ENCODE assay signal across 1 cellular context in the genomic region with DNA sequence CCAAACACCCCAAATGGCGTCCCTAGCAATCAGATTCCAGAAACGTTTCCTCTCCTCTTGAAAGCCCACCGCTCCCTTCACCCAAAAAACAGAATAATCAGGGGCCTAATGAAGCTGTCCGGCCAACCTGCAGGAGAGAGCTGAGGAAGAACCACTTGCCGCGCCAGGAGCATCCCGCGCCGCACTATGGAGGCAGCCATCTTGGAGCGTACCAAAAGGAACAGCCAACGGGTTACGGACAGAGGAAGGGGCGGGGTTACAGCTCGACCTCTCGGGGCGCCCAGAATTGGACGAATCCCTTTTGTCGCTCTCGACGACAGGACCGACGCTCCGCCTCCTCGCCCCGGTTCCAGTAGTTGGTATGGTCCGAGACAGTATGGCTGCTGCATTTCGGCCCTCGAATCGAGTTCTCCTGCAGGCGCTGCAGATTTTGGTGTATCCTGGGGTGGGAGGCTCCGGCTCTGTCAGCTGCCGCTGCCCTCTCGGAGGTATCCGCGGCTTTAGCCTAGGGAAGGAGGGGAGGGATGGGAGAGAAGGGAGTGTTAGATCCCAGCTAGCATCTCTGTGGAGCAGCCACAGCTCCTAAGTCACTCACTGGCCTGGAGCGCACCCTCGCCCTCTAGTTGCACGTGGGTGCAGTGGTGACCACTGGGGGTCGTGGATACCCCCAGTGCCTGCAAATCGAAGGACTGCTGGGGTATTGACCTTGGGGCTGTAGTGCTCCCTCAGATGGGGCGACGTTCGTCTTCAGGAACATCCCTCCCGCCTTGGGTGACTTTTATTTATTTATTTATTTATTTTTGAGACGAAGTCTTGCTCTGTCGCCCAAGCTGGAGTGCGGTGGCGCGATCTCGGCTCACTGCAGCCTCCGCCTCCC.
TF ChIP-seq lines count a peak whose summit lies in the region.

A gene (minus strand): TSS at position 219 of the 877 bp plus-strand sequence. CDS start 19 bp downstream, at position 200.
A gene with protein sequence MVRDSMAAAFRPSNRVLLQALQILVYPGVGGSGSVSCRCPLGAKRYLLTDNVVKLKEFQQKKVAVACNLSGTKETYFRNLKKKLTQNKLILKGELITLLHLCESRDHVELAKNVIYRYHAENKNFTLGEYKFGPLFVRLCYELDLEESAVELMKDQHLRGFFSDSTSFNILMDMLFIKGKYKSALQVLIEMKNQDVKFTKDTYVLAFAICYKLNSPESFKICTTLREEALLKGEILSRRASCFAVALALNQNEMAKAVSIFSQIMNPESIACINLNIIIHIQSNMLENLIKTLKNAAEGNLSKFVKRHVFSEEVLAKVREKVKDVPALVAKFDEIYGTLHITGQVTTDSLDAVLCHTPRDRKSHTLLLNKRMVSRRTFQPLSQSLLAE (plus strand): TSS at position 352 of the 877 bp plus-strand sequence. CDS start 10 bp downstream, at position 362.

TF ChIP-seq in HepG2, 621 proteins besides CTCF, POLR2A, EP300 and RAD21 (continues in another document):
- no peak for TF ChIP-seq SNRNP70 (IDR thresholded peaks at IDR 0.05; ENCODE audit: low read depth, low read length)
- TF ChIP-seq CENPX (CRISPR knock-in tag; IDR thresholded peaks at IDR 0.05) = no peak
- no peak for TF ChIP-seq ZMYM3 (CRISPR knock-in tag; IDR thresholded peaks at IDR 0.05)
- peak; percentile 46; the same call in 1 of the 2 replicates for TF ChIP-seq ZFP36L1 (CRISPR knock-in tag; IDR thresholded peaks at IDR 0.05)
- peak; percentile 53; the same call in 1 of the 2 replicates for TF ChIP-seq MTA1 (CRISPR knock-in tag; IDR thresholded peaks at IDR 0.05; ENCODE audit: borderline replicate concordance)
- peak; percentile 94; the same call in 1 of the 2 replicates for TF ChIP-seq ZBTB42 (CRISPR knock-in tag; IDR thresholded peaks at IDR 0.05)
- no peak for TF ChIP-seq DNMT1 (CRISPR knock-in tag; IDR thresholded peaks at IDR 0.05)
- TF ChIP-seq, protein P1, sequence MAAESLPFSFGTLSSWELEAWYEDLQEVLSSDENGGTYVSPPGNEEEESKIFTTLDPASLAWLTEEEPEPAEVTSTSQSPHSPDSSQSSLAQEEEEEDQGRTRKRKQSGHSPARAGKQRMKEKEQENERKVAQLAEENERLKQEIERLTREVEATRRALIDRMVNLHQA (CRISPR knock-in tag; IDR thresholded peaks at IDR 0.05) = no peak
- TF ChIP-seq ZNF883 (CRISPR knock-in tag; IDR thresholded peaks at IDR 0.05; ENCODE audit: not compliant biosample characterization) = peak; percentile 54
- peak; percentile 67 for TF ChIP-seq BORCS8-MEF2B (CRISPR knock-in tag; IDR thresholded peaks at IDR 0.05)
- TF ChIP-seq ZSCAN21 (CRISPR knock-in tag; IDR thresholded peaks at IDR 0.05; ENCODE audit: borderline replicate concordance) = 0 out of 2 replicates have a peak, but pooled peaks have one; percentile 42
- TF ChIP-seq ZFX (CRISPR knock-in tag; IDR thresholded peaks at IDR 0.05; ENCODE audit: low read depth) = peak; percentile 83; the same call in 1 of the 2 replicates
- TF ChIP-seq ZNF350 (CRISPR knock-in tag; IDR thresholded peaks at IDR 0.05; ENCODE audit: borderline replicate concordance, low read depth) = peak; percentile 72
- TF ChIP-seq, protein P2, sequence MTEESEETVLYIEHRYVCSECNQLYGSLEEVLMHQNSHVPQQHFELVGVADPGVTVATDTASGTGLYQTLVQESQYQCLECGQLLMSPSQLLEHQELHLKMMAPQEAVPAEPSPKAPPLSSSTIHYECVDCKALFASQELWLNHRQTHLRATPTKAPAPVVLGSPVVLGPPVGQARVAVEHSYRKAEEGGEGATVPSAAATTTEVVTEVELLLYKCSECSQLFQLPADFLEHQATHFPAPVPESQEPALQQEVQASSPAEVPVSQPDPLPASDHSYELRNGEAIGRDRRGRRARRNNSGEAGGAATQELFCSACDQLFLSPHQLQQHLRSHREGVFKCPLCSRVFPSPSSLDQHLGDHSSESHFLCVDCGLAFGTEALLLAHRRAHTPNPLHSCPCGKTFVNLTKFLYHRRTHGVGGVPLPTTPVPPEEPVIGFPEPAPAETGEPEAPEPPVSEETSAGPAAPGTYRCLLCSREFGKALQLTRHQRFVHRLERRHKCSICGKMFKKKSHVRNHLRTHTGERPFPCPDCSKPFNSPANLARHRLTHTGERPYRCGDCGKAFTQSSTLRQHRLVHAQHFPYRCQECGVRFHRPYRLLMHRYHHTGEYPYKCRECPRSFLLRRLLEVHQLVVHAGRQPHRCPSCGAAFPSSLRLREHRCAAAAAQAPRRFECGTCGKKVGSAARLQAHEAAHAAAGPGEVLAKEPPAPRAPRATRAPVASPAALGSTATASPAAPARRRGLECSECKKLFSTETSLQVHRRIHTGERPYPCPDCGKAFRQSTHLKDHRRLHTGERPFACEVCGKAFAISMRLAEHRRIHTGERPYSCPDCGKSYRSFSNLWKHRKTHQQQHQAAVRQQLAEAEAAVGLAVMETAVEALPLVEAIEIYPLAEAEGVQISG (CRISPR knock-in tag; IDR thresholded peaks at IDR 0.05) = peak; percentile 53
- TF ChIP-seq, protein P3, sequence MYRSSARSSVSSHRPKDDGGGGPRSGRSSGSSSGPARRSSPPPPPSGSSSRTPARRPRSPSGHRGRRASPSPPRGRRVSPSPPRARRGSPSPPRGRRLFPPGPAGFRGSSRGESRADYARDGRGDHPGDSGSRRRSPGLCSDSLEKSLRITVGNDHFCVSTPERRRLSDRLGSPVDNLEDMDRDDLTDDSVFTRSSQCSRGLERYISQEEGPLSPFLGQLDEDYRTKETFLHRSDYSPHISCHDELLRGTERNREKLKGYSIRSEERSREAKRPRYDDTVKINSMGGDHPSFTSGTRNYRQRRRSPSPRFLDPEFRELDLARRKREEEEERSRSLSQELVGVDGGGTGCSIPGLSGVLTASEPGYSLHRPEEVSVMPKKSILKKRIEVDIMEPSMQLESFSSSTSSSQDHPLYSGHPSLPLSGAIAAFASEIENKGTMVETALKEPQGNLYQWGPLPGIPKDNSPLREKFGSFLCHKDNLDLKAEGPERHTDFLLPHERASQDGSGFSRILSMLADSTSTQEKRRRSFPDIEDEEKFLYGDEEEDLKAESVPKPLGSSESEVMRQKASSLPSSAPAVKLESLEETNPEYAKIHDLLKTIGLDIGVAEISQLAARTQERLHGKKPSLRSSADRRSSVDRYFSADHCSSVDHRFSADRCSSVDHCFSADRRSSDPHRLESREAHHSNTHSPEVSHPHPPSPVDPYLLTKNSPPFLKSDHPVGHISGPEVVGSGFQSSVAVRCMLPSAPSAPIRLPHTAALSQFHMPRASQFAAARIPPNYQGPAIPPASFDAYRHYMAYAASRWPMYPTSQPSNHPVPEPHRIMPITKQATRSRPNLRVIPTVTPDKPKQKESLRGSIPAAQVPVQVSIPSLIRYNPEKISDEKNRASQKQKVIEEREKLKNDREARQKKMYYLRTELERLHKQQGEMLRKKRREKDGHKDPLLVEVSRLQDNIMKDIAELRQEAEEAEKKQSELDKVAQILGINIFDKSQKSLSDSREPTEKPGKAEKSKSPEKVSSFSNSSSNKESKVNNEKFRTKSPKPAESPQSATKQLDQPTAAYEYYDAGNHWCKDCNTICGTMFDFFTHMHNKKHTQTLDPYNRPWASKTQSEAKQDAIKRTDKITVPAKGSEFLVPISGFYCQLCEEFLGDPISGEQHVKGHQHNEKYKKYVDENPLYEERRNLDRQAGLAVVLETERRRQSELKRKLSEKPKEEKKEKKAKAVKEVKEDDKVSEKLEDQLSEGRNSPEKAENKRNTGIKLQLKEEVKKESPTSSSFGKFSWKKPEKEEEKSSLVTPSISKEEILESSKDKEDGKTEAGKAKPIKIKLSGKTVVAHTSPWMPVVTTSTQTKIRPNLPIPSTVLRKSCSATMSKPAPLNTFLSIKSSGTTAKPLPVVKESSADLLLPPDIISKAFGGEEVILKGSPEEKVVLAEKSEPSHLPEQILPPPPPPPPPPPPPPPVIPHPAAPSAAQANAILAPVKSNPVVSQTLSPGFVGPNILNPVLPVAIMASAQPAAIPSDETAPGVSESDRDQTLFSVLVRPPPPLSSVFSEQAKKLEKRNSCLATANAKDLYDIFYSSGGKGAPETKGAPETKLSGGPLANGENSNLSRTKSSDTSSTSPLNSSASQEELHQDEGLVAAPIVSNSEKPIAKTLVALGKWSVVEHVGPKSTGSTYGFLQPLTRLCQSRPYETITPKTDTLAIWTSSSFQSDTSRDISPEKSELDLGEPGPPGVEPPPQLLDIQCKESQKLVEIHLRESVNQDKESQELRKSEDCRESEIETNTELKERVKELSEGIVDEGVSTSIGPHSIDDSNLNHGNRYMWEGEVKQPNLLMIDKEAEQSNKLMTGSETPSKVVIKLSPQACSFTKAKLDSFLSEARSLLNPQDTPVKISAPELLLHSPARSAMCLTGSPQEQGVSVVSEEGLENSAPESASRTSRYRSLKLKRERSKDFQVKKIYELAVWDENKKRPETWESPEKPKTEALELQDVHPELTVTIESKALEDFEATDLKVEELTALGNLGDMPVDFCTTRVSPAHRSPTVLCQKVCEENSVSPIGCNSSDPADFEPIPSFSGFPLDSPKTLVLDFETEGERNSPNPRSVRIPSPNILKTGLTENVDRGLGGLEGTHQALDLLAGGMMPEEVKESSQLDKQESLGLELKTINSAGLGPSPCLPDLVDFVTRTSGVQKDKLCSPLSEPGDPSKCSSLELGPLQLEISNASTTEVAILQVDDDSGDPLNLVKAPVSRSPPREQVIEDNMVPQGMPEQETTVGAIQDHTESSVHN (CRISPR knock-in tag; IDR thresholded peaks at IDR 0.05) = peak; percentile 86; the same call in 1 of the 2 replicates
- TF ChIP-seq ZNF530 (CRISPR knock-in tag; IDR thresholded peaks at IDR 0.05; ENCODE audit: low read depth) = no peak
- TF ChIP-seq PRMT3 (CRISPR knock-in tag; IDR thresholded peaks at IDR 0.05; ENCODE audit: borderline replicate concordance, low read depth) = no peak
- TF ChIP-seq, protein P4, sequence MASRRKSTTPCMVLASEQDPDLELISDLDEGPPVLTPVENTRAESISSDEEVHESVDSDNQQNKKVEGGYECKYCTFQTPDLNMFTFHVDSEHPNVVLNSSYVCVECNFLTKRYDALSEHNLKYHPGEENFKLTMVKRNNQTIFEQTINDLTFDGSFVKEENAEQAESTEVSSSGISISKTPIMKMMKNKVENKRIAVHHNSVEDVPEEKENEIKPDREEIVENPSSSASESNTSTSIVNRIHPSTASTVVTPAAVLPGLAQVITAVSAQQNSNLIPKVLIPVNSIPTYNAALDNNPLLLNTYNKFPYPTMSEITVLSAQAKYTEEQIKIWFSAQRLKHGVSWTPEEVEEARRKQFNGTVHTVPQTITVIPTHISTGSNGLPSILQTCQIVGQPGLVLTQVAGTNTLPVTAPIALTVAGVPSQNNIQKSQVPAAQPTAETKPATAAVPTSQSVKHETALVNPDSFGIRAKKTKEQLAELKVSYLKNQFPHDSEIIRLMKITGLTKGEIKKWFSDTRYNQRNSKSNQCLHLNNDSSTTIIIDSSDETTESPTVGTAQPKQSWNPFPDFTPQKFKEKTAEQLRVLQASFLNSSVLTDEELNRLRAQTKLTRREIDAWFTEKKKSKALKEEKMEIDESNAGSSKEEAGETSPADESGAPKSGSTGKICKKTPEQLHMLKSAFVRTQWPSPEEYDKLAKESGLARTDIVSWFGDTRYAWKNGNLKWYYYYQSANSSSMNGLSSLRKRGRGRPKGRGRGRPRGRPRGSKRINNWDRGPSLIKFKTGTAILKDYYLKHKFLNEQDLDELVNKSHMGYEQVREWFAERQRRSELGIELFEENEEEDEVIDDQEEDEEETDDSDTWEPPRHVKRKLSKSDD (CRISPR knock-in tag; IDR thresholded peaks at IDR 0.05; ENCODE audit: low read depth) = no peak; the same call in 1 of the 2 replicates
- TF ChIP-seq, protein P5, sequence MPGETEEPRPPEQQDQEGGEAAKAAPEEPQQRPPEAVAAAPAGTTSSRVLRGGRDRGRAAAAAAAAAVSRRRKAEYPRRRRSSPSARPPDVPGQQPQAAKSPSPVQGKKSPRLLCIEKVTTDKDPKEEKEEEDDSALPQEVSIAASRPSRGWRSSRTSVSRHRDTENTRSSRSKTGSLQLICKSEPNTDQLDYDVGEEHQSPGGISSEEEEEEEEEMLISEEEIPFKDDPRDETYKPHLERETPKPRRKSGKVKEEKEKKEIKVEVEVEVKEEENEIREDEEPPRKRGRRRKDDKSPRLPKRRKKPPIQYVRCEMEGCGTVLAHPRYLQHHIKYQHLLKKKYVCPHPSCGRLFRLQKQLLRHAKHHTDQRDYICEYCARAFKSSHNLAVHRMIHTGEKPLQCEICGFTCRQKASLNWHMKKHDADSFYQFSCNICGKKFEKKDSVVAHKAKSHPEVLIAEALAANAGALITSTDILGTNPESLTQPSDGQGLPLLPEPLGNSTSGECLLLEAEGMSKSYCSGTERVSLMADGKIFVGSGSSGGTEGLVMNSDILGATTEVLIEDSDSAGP (CRISPR knock-in tag; IDR thresholded peaks at IDR 0.05; ENCODE audit: borderline replicate concordance) = peak; percentile 79; the same call in 1 of the 2 replicates
- TF ChIP-seq PAWR (CRISPR knock-in tag; IDR thresholded peaks at IDR 0.05; ENCODE audit: borderline replicate concordance) = no peak
- TF ChIP-seq NFE2 (CRISPR knock-in tag; IDR thresholded peaks at IDR 0.05) = no peak
- TF ChIP-seq ZNF737 (CRISPR knock-in tag; IDR thresholded peaks at IDR 0.05; ENCODE audit: borderline replicate concordance) = peak; percentile 79; the same call in 1 of the 2 replicates
- no peak for TF ChIP-seq ZNF335 (CRISPR knock-in tag; IDR thresholded peaks at IDR 0.05)
- TF ChIP-seq REPIN1 (CRISPR knock-in tag; IDR thresholded peaks at IDR 0.05; ENCODE audit: borderline replicate concordance, low read depth) = 0 out of 2 replicates have a peak, but pooled peaks have one; percentile 59
- TF ChIP-seq, protein P6, sequence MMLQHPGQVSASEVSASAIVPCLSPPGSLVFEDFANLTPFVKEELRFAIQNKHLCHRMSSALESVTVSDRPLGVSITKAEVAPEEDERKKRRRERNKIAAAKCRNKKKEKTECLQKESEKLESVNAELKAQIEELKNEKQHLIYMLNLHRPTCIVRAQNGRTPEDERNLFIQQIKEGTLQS (CRISPR knock-in tag; IDR thresholded peaks at IDR 0.05) = no peak
- TF ChIP-seq, protein P7, sequence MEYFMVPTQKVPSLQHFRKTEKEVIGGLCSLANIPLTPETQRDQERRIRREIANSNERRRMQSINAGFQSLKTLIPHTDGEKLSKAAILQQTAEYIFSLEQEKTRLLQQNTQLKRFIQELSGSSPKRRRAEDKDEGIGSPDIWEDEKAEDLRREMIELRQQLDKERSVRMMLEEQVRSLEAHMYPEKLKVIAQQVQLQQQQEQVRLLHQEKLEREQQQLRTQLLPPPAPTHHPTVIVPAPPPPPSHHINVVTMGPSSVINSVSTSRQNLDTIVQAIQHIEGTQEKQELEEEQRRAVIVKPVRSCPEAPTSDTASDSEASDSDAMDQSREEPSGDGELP (IDR thresholded peaks at IDR 0.05; ENCODE audit: borderline replicate concordance, low read depth) = no peak
- no peak for TF ChIP-seq TEAD3 (CRISPR knock-in tag; optimal IDR thresholded peaks at IDR 0.05; ENCODE audit: borderline replicate concordance)
- 0 out of 2 replicates have a peak, but pooled peaks have one; percentile 14 for TF ChIP-seq HNRNPL (IDR thresholded peaks at IDR 0.05; ENCODE audit: low read depth, low read length)
- TF ChIP-seq, protein P8, sequence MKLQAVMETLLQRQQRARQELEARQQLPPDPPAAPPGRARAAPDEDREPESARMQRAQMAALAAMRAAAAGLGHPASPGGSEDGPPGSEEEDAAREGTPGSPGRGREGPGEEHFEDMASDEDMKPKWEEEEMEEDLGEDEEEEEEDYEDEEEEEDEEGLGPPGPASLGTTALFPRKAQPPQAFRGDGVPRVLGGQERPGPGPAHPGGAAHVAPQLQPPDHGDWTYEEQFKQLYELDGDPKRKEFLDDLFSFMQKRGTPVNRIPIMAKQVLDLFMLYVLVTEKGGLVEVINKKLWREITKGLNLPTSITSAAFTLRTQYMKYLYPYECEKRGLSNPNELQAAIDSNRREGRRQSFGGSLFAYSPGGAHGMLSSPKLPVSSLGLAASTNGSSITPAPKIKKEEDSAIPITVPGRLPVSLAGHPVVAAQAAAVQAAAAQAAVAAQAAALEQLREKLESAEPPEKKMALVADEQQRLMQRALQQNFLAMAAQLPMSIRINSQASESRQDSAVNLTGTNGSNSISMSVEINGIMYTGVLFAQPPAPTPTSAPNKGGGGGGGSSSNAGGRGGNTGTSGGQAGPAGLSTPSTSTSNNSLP (IDR thresholded peaks at IDR 0.05; ENCODE audit: low read depth, low read length) = no peak
- TF ChIP-seq ZNF782 (CRISPR knock-in tag; IDR thresholded peaks at IDR 0.05; ENCODE audit: borderline replicate concordance) = peak; percentile 82; the same call in 1 of the 2 replicates
